27 cellular contexts compared by ENCODE assay signal in genomic region chr14:97353102-97353501, GRCh38.
"Had no signal": no experiment of that assay in that cellular context is flagged by ENCODE, and none has a peak within 500 bp of the region (broad histone marks: within the 10 kb centered on the region; RNA-seq: fewer than 3 reads in every experiment).

No MANE protein-coding gene starts in this region.

- H3K27ac ChIP-seq: stomach, suprapubic skin, testis, thoracic aorta, thyroid gland, tibial artery, tibial nerve, transverse colon, upper lobe of left lung, upper lobe of right lung, uterus, vagina had no signal

- ATAC-seq: stimulated activated effector memory CD8-positive, alpha-beta T cell treated with anti-CD3 and anti-CD28 coated beads, Interleukin-12 subunit alpha, Interleukin-12 subunit beta, amount 100 ng/mL, for 72 hours; stimulated activated memory B cell treated with anti-CD40 and anti-IgM and Interleukin-4, amounts not matched to agents 10 μg/mL and 1 μg/mL and 100 μg/mL, for 72 hours; stimulated activated naive B cell treated with anti-CD40 and anti-IgM and Interleukin-4, amounts not matched to agents 10 μg/mL and 1 μg/mL and 100 μg/mL, for 72 hours; stimulated activated naive CD8-positive, alpha-beta T cell treated with anti-CD3 and anti-CD28 coated beads, Interleukin-15, amount 100 ng/mL, for 72 hours; stimulated activated naive CD8-positive, alpha-beta T cell treated with anti-CD3 and anti-CD28 coated beads, Interleukin-15, Interleukin-2, amounts not matched to agents 100 U/mL and 50 U/mL, for 24 hours; upper lobe of right lung had no signal

- H3K4me1 ChIP-seq: suprapubic skin, testis, thyroid gland, tibial artery, tibial nerve, transverse colon, upper lobe of left lung, upper lobe of right lung, uterus, vagina had no signal

- FAIRE-seq: urothelium cell line had no signal

- H3K36me3 ChIP-seq: stomach, suprapubic skin, thoracic aorta, thyroid gland, tibial artery, tibial nerve, transverse colon, upper lobe of left lung, upper lobe of right lung, uterus, vagina had no signal

- H3K9me3 ChIP-seq: stomach, suprapubic skin, testis, thoracic aorta, thyroid gland, tibial artery, tibial nerve, transverse colon, upper lobe of left lung, upper lobe of right lung, uterus, vagina had no signal

- H3K4me3 ChIP-seq: stomach, suprapubic skin, testis, thoracic aorta, thyroid gland, tibial artery, tibial nerve, transverse colon, upper lobe of left lung, upper lobe of right lung, uterus, vagina had no signal

- H3K27me3 ChIP-seq: stomach, suprapubic skin, testis, thyroid gland, tibial artery, tibial nerve, transverse colon, upper lobe of left lung, upper lobe of right lung, uterus, vagina had no signal

- DNase-seq: stimulated activated CD4-positive, alpha-beta T cell treated with anti-CD3 and anti-CD28 coated beads, Interleukin-2, amount 100 ng/mL, for 48 hours; stimulated activated CD4-positive, alpha-beta T cell treated with anti-CD3 and anti-CD28 coated beads, Interleukin-4, amount 100 ng/mL, for 1 hour; stimulated activated CD4-positive, alpha-beta T cell treated with anti-CD3 and anti-CD28 coated beads, Interleukin-4, amount 100 ng/mL, for 24 hours; stimulated activated CD4-positive, alpha-beta T cell treated with anti-CD3 and anti-CD28 coated beads, Interleukin-4, amount 100 ng/mL, for 4 hours; stimulated activated CD8-positive, alpha-beta memory T cell treated with anti-CD3 and anti-CD28 coated beads, Interleukin-4, amount 100 ng/mL, for 48 hours; stimulated activated naive B cell treated with anti-CD40 and anti-IgM and Interleukin-4, amounts not matched to agents 10 μg/mL and 1 μg/mL and 100 μg/mL, for 72 hours; stimulated activated naive CD4-positive, alpha-beta T cell; stimulated activated naive CD4-positive, alpha-beta T cell treated with Interleukin-2 at 50 U/mL for 16 hours; stimulated activated naive CD8-positive, alpha-beta T cell treated with anti-CD3 and anti-CD28 coated beads, Interleukin-15, amount 100 ng/mL, for 72 hours; stimulated activated naive CD8-positive, alpha-beta T cell treated with anti-CD3 and anti-CD28 coated beads, Interleukin-15, Interleukin-2, amounts not matched to agents 100 U/mL and 50 U/mL, for 24 hours; stomach; substantia nigra; testis; thyroid gland; tibial artery; transverse colon; trophoblast cell; upper lobe of left lung; upper lobe of right lung; uterus had no signal
